Comparison of ENCODE assay signal across 8 cellular contexts in genomic region chr4:56757270-56757746, GRCh38.
DNase-seq lines count a peak whose midpoint lies in the region; ATAC-seq and TF ChIP-seq lines count a peak whose summit lies in the region.

No MANE protein-coding gene starts in this region.

- H3K4me3 ChIP-seq in HCT116 (replicated peaks in 1 of 2; ENCODE audit: low read depth in 1 of 2, low read length in 2 of 2) (peak overlapping the region in 1 of 2 experiments; percentile 33; a peak in 1 of 4 replicates), MM.1S (ENCODE audit: low read length) (peak overlapping the region; percentile 44; the same call in 1 of the 2 replicates), adipocyte (ENCODE audit: low read length) (peak overlapping the region; percentile 23), lung (no peak overlapping the region)

- peak overlapping the region; percentile 41 for H3K27ac ChIP-seq in HCT116 (ENCODE audit: low read depth, low read length)
- peak overlapping the region; percentile 99 for H3K27ac ChIP-seq in MM.1S (ENCODE audit: low read length)
- H3K27ac ChIP-seq in lung (ENCODE audit: low read depth in 1 of 2, low read length in 1 of 2): peak overlapping the region in 1 of 2 donors; percentile 72

- ATAC-seq in GM18502 (IDR thresholded peaks at IDR 0.05; ENCODE audit: poor library complexity, unreplicated experiment): peak; percentile 51
- peak; percentile 69 for ATAC-seq in HCT116
- ATAC-seq in lung (ENCODE audit: insufficient read depth, low FRiP score): peak; percentile 8

- H3K9ac ChIP-seq in HCT116 (ENCODE audit: low read length): peak overlapping the region; percentile 35
- peak overlapping the region; percentile 74 for H3K9ac ChIP-seq in MM.1S (ENCODE audit: low read length)
- peak overlapping the region; percentile 28 for H3K9ac ChIP-seq in adipocyte (ENCODE audit: low read length)

- no peak overlapping the region for H3K4me3 Mint-ChIP-seq in progenitor cell of endocrine pancreas (ENCODE audit: low read depth)

- TF ChIP-seq POLR2A in HCT116 (IDR thresholded peaks at IDR 0.05; ENCODE audit: borderline replicate concordance, extremely low read depth, insufficient read depth, insufficient read length): no peak

- H3K36me3 ChIP-seq in HCT116 (ENCODE audit: control insufficient read depth in 1 of 2, insufficient read depth in 2 of 2, low read length in 2 of 2) (no peaks in the 10 kb centered on the region), MM.1S (replicated peaks; ENCODE audit: insufficient read depth, low read length) (no peaks in the 10 kb centered on the region), adipocyte (ENCODE audit: control insufficient read depth, insufficient read depth, low read length, severe bottlenecking) (no peaks in the 10 kb centered on the region), lung (ENCODE audit: control insufficient read depth in 2 of 2, insufficient read depth in 2 of 2, low read length in 2 of 2) (no peaks in the 10 kb centered on the region)

- 71 to 79% methylated on average over 5 of the region's 5 CpGs for WGBS in lung, 2 donors

- CTCF ChIA-PET in HCT116 (lab: Charles Lee): interaction anchor here (1.0 kb wide), 1 partner anchor 42 kb away, joined by 3 read pairs; no protein-coding TSS in a partner anchor

- H3K4me1 ChIP-seq in HCT116 (ENCODE audit: control insufficient read depth in 1 of 2, insufficient read depth in 2 of 2, low read length in 2 of 2) (peaks cover 23 to 26% of the 10 kb centered on the region in 2 experiments), MM.1S (ENCODE audit: low read length) (peaks cover 55% of the 10 kb centered on the region), adipocyte (ENCODE audit: control insufficient read depth, insufficient read depth, low read length) (peaks cover 18% of the 10 kb centered on the region), lung (ENCODE audit: control insufficient read depth in 2 of 2, insufficient read depth in 2 of 2, low read length in 2 of 2) (peaks cover 0 to 2% of the 10 kb centered on the region in 2 donors)

- no peak; the same call in 1 of the 2 replicates for TF ChIP-seq RAD21 in HCT116 (IDR thresholded peaks at IDR 0.05; ENCODE audit: low read depth)

- H3K79me2 ChIP-seq in HCT116 (ENCODE audit: insufficient read depth, low read length) (no peaks in the 10 kb centered on the region), MM.1S (ENCODE audit: low read length) (no peaks in the 10 kb centered on the region)

- peaks cover 5% of the 10 kb centered on the region for H3K4me1 Mint-ChIP-seq in progenitor cell of endocrine pancreas (ENCODE audit: low read depth)

- H3K27me3 ChIP-seq in HCT116 (ENCODE audit: insufficient read depth, low read length): no peaks in the 10 kb centered on the region
- no peaks in the 10 kb centered on the region for H3K27me3 ChIP-seq in MM.1S (replicated peaks; ENCODE audit: insufficient read depth, low read length)
- H3K27me3 ChIP-seq in adipocyte (replicated peaks; ENCODE audit: control insufficient read depth, insufficient read depth, low read length): peaks cover 4% of the 10 kb centered on the region
- H3K27me3 ChIP-seq in lung (ENCODE audit: control insufficient read depth, insufficient read depth): no peaks in the 10 kb centered on the region

- TF ChIP-seq CTCF in HCT116 (IDR thresholded peaks at IDR 0.05 in 2 of 3, conservative IDR thresholded peaks at IDR 0.05 in 1 of 3; ENCODE audit: borderline replicate concordance in 1 of 3, insufficient read depth in 1 of 3, low read depth in 2 of 3, low read length in 2 of 3) (no peak), MM.1S (IDR thresholded peaks at IDR 0.05; ENCODE audit: low read length) (peak; percentile 26), lung (IDR thresholded peaks at IDR 0.05; ENCODE audit: control extremely low read depth, extremely low read depth) (no peak), progenitor cell of endocrine pancreas (IDR thresholded peaks at IDR 0.05; ENCODE audit: unreplicated experiment) (no peak)

- H3K27ac Mint-ChIP-seq in progenitor cell of endocrine pancreas: no peak overlapping the region

- RAD21 ChIA-PET in HCT116 (lab: Charles Lee; ENCODE audit: low non-redundant PET in 1 of 2, low total read pairs in 2 of 2, uncharacterized antibody in 2 of 2, unreplicated experiment in 2 of 2): no interaction called here

- H2AFZ ChIP-seq in HCT116 (ENCODE audit: low read depth, low read length, poor library complexity, severe bottlenecking) (peak overlapping the region; percentile 62), MM.1S (ENCODE audit: low read length) (peak overlapping the region; percentile 61)

- no peaks in the 10 kb centered on the region for H3K36me3 Mint-ChIP-seq in progenitor cell of endocrine pancreas (ENCODE audit: insufficient read depth)

- BruUV-seq in HCT116 (replicated peaks; lab: Mats Ljungman, UMichigan): no TSS peak

- POLR2A ChIA-PET in HCT116 (lab: Charles Lee): no interaction called here

- H3K9me3 ChIP-seq in HCT116 (ENCODE audit: control insufficient read depth in 1 of 2, insufficient read depth in 1 of 2, low read depth in 1 of 2, low read length in 2 of 2) (no peaks in the 10 kb centered on the region), MM.1S (replicated peaks; ENCODE audit: insufficient read depth, low read length) (no peaks in the 10 kb centered on the region), adipocyte (ENCODE audit: control insufficient read depth, low read length) (no peaks in the 10 kb centered on the region), lung (ENCODE audit: control insufficient read depth in 2 of 2, insufficient read depth in 1 of 2, low read length in 1 of 2) (no peaks in the 10 kb centered on the region)

- no peaks in the 10 kb centered on the region for H4K20me1 ChIP-seq in HCT116 (ENCODE audit: insufficient read depth)
- no peaks in the 10 kb centered on the region for H4K20me1 ChIP-seq in MM.1S (ENCODE audit: insufficient read depth, low read length)

- H3K4me2 ChIP-seq in HCT116 (ENCODE audit: low read length) (peak overlapping the region; percentile 85), MM.1S (ENCODE audit: low read depth, low read length) (peak overlapping the region; percentile 87)

- H3K9me3 Mint-ChIP-seq in progenitor cell of endocrine pancreas (ENCODE audit: low read depth): no peaks in the 10 kb centered on the region

- H3K9me2 ChIP-seq in HCT116 (ENCODE audit: insufficient read depth): no peaks in the 10 kb centered on the region
- no peaks in the 10 kb centered on the region for H3K9me2 ChIP-seq in MM.1S (replicated peaks; ENCODE audit: insufficient read depth, low read length)

- DNase-seq in HCT116 (ENCODE audit: low read depth, low spot score) (no peak), MM.1S (peak; percentile 91), adipocyte (ENCODE audit: low read depth) (peak; percentile 46), lung (ENCODE audit: low spot score) (no peak), NCI-H2196 treated with DMSO at 0.1 percent for 48 hours (lab: John Stamatoyannopoulos, UW; ENCODE audit: unreplicated experiment) (no peak), progenitor cell of endocrine pancreas (ENCODE audit: low spot score, unreplicated experiment) (no peak), NCI-H446 treated with DMSO at 0.1 percent for 48 hours (lab: John Stamatoyannopoulos, UW) (no peak)

- H3F3A ChIP-seq in MM.1S (ENCODE audit: insufficient read depth, low read length): peaks cover 38% of the 10 kb centered on the region

- peaks cover 20% of the 10 kb centered on the region for H3K27me3 Mint-ChIP-seq in progenitor cell of endocrine pancreas

- intact Hi-C loops in HCT116 (cut with micrococcal nuclease): no loop called here

TF ChIP-seq in HCT116, 20 proteins besides CTCF, POLR2A, EP300 and RAD21:
- peak; percentile 19; the same call in 1 of the 2 replicates for TF ChIP-seq ZFX (IDR thresholded peaks at IDR 0.05)
- TF ChIP-seq SIN3A (IDR thresholded peaks at IDR 0.05; ENCODE audit: low read depth): no peak

Comparison
In these comparisons a context has a peak if more than half of its experiments do, and no peak if none do; other contexts are left out.
1. ATAC-seq: peak in every context shown above with its lines; median percentile 69 in HCT116; 51 in GM18502; 8 in lung.
2. DNase-seq: peak in MM.1S (single experiment) and adipocyte (single experiment); none in HCT116 (single experiment), lung (single experiment), NCI-H2196 treated with DMSO at 0.1 percent for 48 hours (single experiment), progenitor cell of endocrine pancreas (single experiment) and NCI-H446 treated with DMSO at 0.1 percent for 48 hours (single experiment).
3. Peak in every context shown above with its lines, with median percentiles within 50 percentile points of each other: H3K9ac ChIP-seq.